ENCODE assay signal across 23 cellular contexts in genomic region chr16:67989322-67990017, GRCh38. TPM values are rescaled to one million over a fixed set of nuclear protein-coding genes. Genes with fewer than 3 reads are reported as not detected.
DNase-seq lines count a peak whose midpoint lies in the region; ATAC-seq and TF ChIP-seq lines count a peak whose summit lies in the region.
"Had no signal": no experiment of that assay in that cellular context is flagged by ENCODE, and none has a peak within 500 bp of the region (broad histone marks: within the 10 kb centered on the region; RNA-seq: fewer than 3 reads in every experiment).

No MANE protein-coding gene starts in this region.

- WGBS in psoas muscle, 3 donors, result 29 to 47% (median 35%) methylated on average over 8 of the region's 8 CpGs
- 83% methylated on average over 8 of the region's 8 CpGs for WGBS in prostate gland

- DNase-seq in GM10266 (ENCODE audit: extremely low spot score) (peak; percentile 70), GM20000 (ENCODE audit: low spot score) (peak; percentile 65), psoas muscle (peak in 1 of 2 donors; percentile 72), head of caudate nucleus (no peak), prostate gland (ENCODE audit: low spot score) (no peak)
- DNase-seq: activated CD4-positive, alpha-beta T cell treated with anti-CD3 and anti-CD28 coated beads, Interleukin-2, amount 10 ng/mL, durations not matched to agents 24 days and 14 days; activated CD8-positive, alpha-beta memory T cell treated with anti-CD3 and anti-CD28 coated beads, Interleukin-2, amount 50 U/mL, for 48 hours; activated effector memory CD4-positive, alpha-beta T cell treated with Interleukin-2 at 50 U/mL for 16 hours; brain microvascular endothelial cell; mammary epithelial cell; NCI-H1436; NCI-H510A; small intestine; stimulated activated naive CD4-positive, alpha-beta T cell treated with Interleukin-2 at 50 U/mL for 16 hours; T-helper 2 cell had no signal

- intact Hi-C loops in dendritic cell treated with granulocyte-macrophage colony-stimulating factor and Interleukin-4, amounts not matched to agents 40 ng/mL and 50 ng/mL, for 4 days (cut with micrococcal nuclease), result no loop called here
- intact Hi-C loops in psoas muscle (cut with DNase I), result loop anchor here (2.0 to 5.0 kb wide), 3 partner anchors 51 to 243 kb away; no protein-coding TSS in a partner anchor
- intact Hi-C loops in head of caudate nucleus (cut with DNase I), result no loop called here
- intact Hi-C loops in prostate gland (cut with DNase I), result loop anchor here (5.0 to 10.0 kb wide), 2 partner anchors 45 to 238 kb away; no protein-coding TSS in a partner anchor

- no peak overlapping the region for H3K4me3 Mint-ChIP-seq in dendritic cell treated with granulocyte-macrophage colony-stimulating factor and Interleukin-4, amounts not matched to agents 40 ng/mL and 50 ng/mL, for 4 days
- H3K4me3 Mint-ChIP-seq: activated CD4-positive, alpha-beta T cell treated with anti-CD3 and anti-CD28 coated beads, Interleukin-2, amount 10 ng/mL, durations not matched to agents 24 days and 14 days; nephron had no signal

- H3K36me3 ChIP-seq in psoas muscle (ENCODE audit: insufficient read depth in 1 of 2, low read depth in 1 of 2) (peaks cover 0 to 8% of the 10 kb centered on the region in 2 donors), prostate gland (no peaks in the 10 kb centered on the region)
- H3K36me3 ChIP-seq: brain microvascular endothelial cell had no signal

- H3K9me3 Mint-ChIP-seq in dendritic cell treated with granulocyte-macrophage colony-stimulating factor and Interleukin-4, amounts not matched to agents 40 ng/mL and 50 ng/mL, for 4 days, result no peaks in the 10 kb centered on the region
- H3K9me3 Mint-ChIP-seq: activated CD4-positive, alpha-beta T cell treated with anti-CD3 and anti-CD28 coated beads, Interleukin-2, amount 10 ng/mL, durations not matched to agents 24 days and 14 days; nephron had no signal

- H3K4me1 ChIP-seq in psoas muscle (peaks cover 74% of the 10 kb centered on the region), prostate gland (replicated peaks) (peaks cover 6% of the 10 kb centered on the region)

- TF ChIP-seq POLR2A in prostate gland (IDR thresholded peaks at IDR 0.05), result no peak

- peak overlapping the region; percentile 35 for H3K27ac Mint-ChIP-seq in dendritic cell treated with granulocyte-macrophage colony-stimulating factor and Interleukin-4, amounts not matched to agents 40 ng/mL and 50 ng/mL, for 4 days
- H3K27ac Mint-ChIP-seq: activated CD4-positive, alpha-beta T cell treated with anti-CD3 and anti-CD28 coated beads, Interleukin-2, amount 10 ng/mL, durations not matched to agents 24 days and 14 days; nephron had no signal

- H3K9me3 ChIP-seq in psoas muscle (no peaks in the 10 kb centered on the region), prostate gland (no peaks in the 10 kb centered on the region)

- H3K4me1 Mint-ChIP-seq in dendritic cell treated with granulocyte-macrophage colony-stimulating factor and Interleukin-4, amounts not matched to agents 40 ng/mL and 50 ng/mL, for 4 days (ENCODE audit: low read depth), result peaks cover 48% of the 10 kb centered on the region

- no peaks in the 10 kb centered on the region for H3K27me3 Mint-ChIP-seq in dendritic cell treated with granulocyte-macrophage colony-stimulating factor and Interleukin-4, amounts not matched to agents 40 ng/mL and 50 ng/mL, for 4 days
- H3K27me3 Mint-ChIP-seq: activated CD4-positive, alpha-beta T cell treated with anti-CD3 and anti-CD28 coated beads, Interleukin-2, amount 10 ng/mL, durations not matched to agents 24 days and 14 days had no signal

- H3K4me3 ChIP-seq in psoas muscle (peak overlapping the region; percentile 70), prostate gland (no peak overlapping the region)

- peak overlapping the region; percentile 97 for H3K27ac ChIP-seq in psoas muscle
- no peak overlapping the region for H3K27ac ChIP-seq in prostate gland
- H3K27ac ChIP-seq: brain microvascular endothelial cell had no signal

- ATAC-seq in psoas muscle (peak; percentile 49 to 74 (median 56)), HG03354 (IDR thresholded peaks at IDR 0.05; ENCODE audit: poor library complexity, severe bottlenecking, unreplicated experiment) (no peak)

- peaks cover 44% of the 10 kb centered on the region for H3K36me3 Mint-ChIP-seq in dendritic cell treated with granulocyte-macrophage colony-stimulating factor and Interleukin-4, amounts not matched to agents 40 ng/mL and 50 ng/mL, for 4 days (ENCODE audit: low read depth)

- H3K27me3 ChIP-seq in psoas muscle (ENCODE audit: insufficient read depth in 3 of 3, low read length in 2 of 3), result no peaks in the 10 kb centered on the region
- no peaks in the 10 kb centered on the region for H3K27me3 ChIP-seq in prostate gland (replicated peaks; ENCODE audit: insufficient read depth)
- H3K27me3 ChIP-seq: brain microvascular endothelial cell had no signal

- no peak for TF ChIP-seq CTCF in GM10266 (IDR thresholded peaks at IDR 0.05; ENCODE audit: control insufficient read depth, insufficient read depth, low read depth, missing control alignments)
- TF ChIP-seq CTCF in GM20000 (IDR thresholded peaks at IDR 0.05; ENCODE audit: extremely low read depth, missing control alignments), result no peak
- TF ChIP-seq CTCF in psoas muscle (IDR thresholded peaks at IDR 0.05), result no peak
- no peak for TF ChIP-seq CTCF in prostate gland (IDR thresholded peaks at IDR 0.05)

RNA-seq across cellular contexts. Expression of gene DPEP3, which starts 9.2 kb away (rescaled TPM):
- total RNA-seq in psoas muscle, result under 1 TPM in 3 of 4 donors, not detected in 1; 0.10 to 0.22 (median 0.17) TPM
- polyA plus RNA-seq in psoas muscle, result under 1 TPM in 2 of 3 donors, not detected in 1; 0.12 to 0.45 TPM
- total RNA-seq in prostate gland, result 10 to 100 TPM in 1 of 2 donors, not detected in 1; 49.9 TPM
- total RNA-seq: activated CD4-positive, alpha-beta T cell treated with anti-CD3 and anti-CD28 coated beads, Interleukin-2, amount 10 ng/mL, durations not matched to agents 24 days and 14 days; H4; mammary epithelial cell; MCF 10A; pulmonary artery endothelial cell; SK-MEL-5 had no signal
- polyA plus RNA-seq: mammary epithelial cell had no signal

RNA-seq across cellular contexts. Expression of gene DPEP2, which starts 9.8 kb away (rescaled TPM):
- total RNA-seq in psoas muscle, result 1 to 10 TPM in 1 of 4 donors, under 1 TPM in 2, not detected in 1; 0.25 to 1.1 (median 0.82) TPM
- under 1 TPM; 0.23 to 0.29 (median 0.27) TPM for polyA plus RNA-seq in psoas muscle
- total RNA-seq in prostate gland, result 1 to 10 TPM in 1 of 2 donors, under 1 TPM in 1; 0.41 to 2.4 TPM
- total RNA-seq: H4, mammary epithelial cell, MCF 10A, pulmonary artery endothelial cell, SK-MEL-5 had no signal
- polyA plus RNA-seq: mammary epithelial cell had no signal

RNA-seq across cellular contexts. Expression of gene SLC12A4, which starts 21.0 kb away (rescaled TPM):
- 10 to 100 TPM; 24.1 to 89.5 (median 34.9) TPM for total RNA-seq in psoas muscle
- polyA plus RNA-seq in psoas muscle, result 10 to 100 TPM; 18.3 to 34.8 (median 26.0) TPM
- total RNA-seq in prostate gland, result 10 to 100 TPM; 32.6 to 89.1 TPM

RNA-seq across cellular contexts. Expression of gene DPEP2NB, which starts 26.2 kb away (rescaled TPM):
- not detected for total RNA-seq in psoas muscle
- under 1 TPM in 1 of 3 donors, not detected in 2; 0.05 TPM for polyA plus RNA-seq in psoas muscle
- total RNA-seq in prostate gland, result under 1 TPM in 1 of 2 donors, not detected in 1; 0.62 TPM
- total RNA-seq: activated CD4-positive, alpha-beta T cell treated with anti-CD3 and anti-CD28 coated beads, Interleukin-2, amount 10 ng/mL, durations not matched to agents 24 days and 14 days; H4; mammary epithelial cell; MCF 10A; pulmonary artery endothelial cell; SK-MEL-5 had no signal
- polyA plus RNA-seq: adipose tissue, mammary epithelial cell, small intestine had no signal

RNA-seq across cellular contexts. Expression of gene DDX28, which starts 33.6 kb away (rescaled TPM):
- total RNA-seq in psoas muscle (10 to 100 TPM; 10.0 to 19.3 (median 14.4) TPM), prostate gland (10 to 100 TPM in 1 of 2 donors, 1 to 10 TPM in 1; 7.1 to 16.5 TPM)
- 10 to 100 TPM; 11.9 to 20.2 (median 12.6) TPM for polyA plus RNA-seq in psoas muscle

Comparison
In these comparisons a context has a peak if more than half of its experiments do, and no peak if none do; other contexts are left out.
1. DNase-seq: peak in GM10266 (single experiment) and GM20000 (single experiment); none in head of caudate nucleus (0 of 42) and prostate gland (single experiment).
2. intact Hi-C loops: an anchor here in psoas muscle (2.0 to 5.0 kb wide) and prostate gland (5.0 to 10.0 kb wide); none called in dendritic cell treated with granulocyte-macrophage colony-stimulating factor and Interleukin-4, amounts not matched to agents 40 ng/mL and 50 ng/mL, for 4 days and head of caudate nucleus.